23 cellular contexts compared by ENCODE assay signal in the genomic region with DNA sequence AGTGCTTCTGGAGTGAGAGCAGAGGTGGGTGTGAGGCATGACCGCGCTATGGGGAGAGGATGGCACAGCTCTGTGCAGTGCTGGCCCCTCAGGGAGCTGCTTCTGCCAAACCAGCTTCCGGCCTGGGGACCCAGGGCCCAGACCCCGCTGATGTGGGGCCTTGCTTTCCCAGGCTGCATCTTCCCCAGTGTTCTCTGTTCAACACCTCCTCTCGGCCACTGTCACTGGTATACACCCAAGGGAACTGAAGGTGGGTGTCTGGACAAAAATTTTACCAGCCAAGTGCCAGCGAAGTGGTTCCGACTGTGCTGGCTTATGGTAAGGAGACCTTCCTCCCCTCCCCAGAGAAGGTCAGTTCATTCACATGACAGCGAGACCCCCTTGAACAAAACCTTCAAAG. TPM values are rescaled to one million over a fixed set of nuclear protein-coding genes. Genes with fewer than 3 reads are reported as not detected.
A peak's percentile ranks its signal among the peaks of the same experiment; 100 is the strongest.
DNase-seq lines count a peak whose midpoint lies in the region; ATAC-seq and TF ChIP-seq lines count a peak whose summit lies in the region.
"Had no signal": no experiment of that assay in that cellular context is flagged by ENCODE, and none has a peak within 500 bp of the region (broad histone marks: within the 10 kb centered on the region; RNA-seq: fewer than 3 reads in every experiment).

No MANE protein-coding gene starts in this region.

- H2BK15ac ChIP-seq in neuronal stem cell (ENCODE audit: low read length): no peak overlapping the region

- H3K14ac ChIP-seq in neuronal stem cell (ENCODE audit: low read length): peak overlapping the region; percentile 60

- no peak overlapping the region for H2BK120ac ChIP-seq in neuronal stem cell (ENCODE audit: low read depth, low read length)

- ATAC-seq in gastroesophageal sphincter: no peak
- ATAC-seq: A549, GM12878 had no signal

- H3K4me3 ChIP-seq in neuronal stem cell (ENCODE audit: low read length in 2 of 2) (no peak overlapping the region), gastroesophageal sphincter (no peak overlapping the region)
- H3K4me3 ChIP-seq: A549; BLaER1 treated with 17β-estradiol and CSF1 and Interleukin-3, amounts not matched to agents 10 nM and 100 nM; GM12878; HAP-1 had no signal

- no peaks in the 10 kb centered on the region for H3K9me3 ChIP-seq in neuronal stem cell (replicated peaks in 1 of 2; ENCODE audit: control insufficient read depth in 2 of 2, insufficient read depth in 1 of 2, low read depth in 1 of 2, low read length in 2 of 2)
- H3K9me3 ChIP-seq in gastroesophageal sphincter: peaks cover 0 to 13% (median 0%) of the 10 kb centered on the region in 3 donors
- H3K9me3 ChIP-seq: BE2C, HAP-1 had no signal

- H2BK12ac ChIP-seq in neuronal stem cell (ENCODE audit: low read length): no peak overlapping the region

- WGBS in neuronal stem cell (ENCODE audit: extremely low coverage in 2 of 2, insufficient read length in 2 of 2, insufficient replicate concordance in 1 of 2), 2 donors: no CpG with 5 or more reads among the region's 8 CpGs
- WGBS in gastroesophageal sphincter (ENCODE audit: low coverage in 1 of 2), 2 donors: 80% methylated on average over 1 of the region's 8 CpGs; no CpG with 5 or more reads in 1 of the 2 donors

- H3K18ac ChIP-seq in neuronal stem cell (ENCODE audit: low read length): peak overlapping the region; percentile 16

- no peak overlapping the region for H4K91ac ChIP-seq in neuronal stem cell (ENCODE audit: low read depth, low read length, poor library complexity)

- no peak overlapping the region for H3K9ac ChIP-seq in neuronal stem cell (ENCODE audit: low read depth, low read length, poor library complexity)
- H3K9ac ChIP-seq: BLaER1 treated with 17β-estradiol and CSF1 and Interleukin-3, amounts not matched to agents 10 nM and 100 nM had no signal

- H3K4me1 ChIP-seq in neuronal stem cell (ENCODE audit: control insufficient read depth in 2 of 2, insufficient read depth in 1 of 2, low read depth in 1 of 2, low read length in 2 of 2): peaks cover 0 to 15% of the 10 kb centered on the region in 2 donors
- H3K4me1 ChIP-seq in gastroesophageal sphincter: no peaks in the 10 kb centered on the region
- H3K4me1 ChIP-seq: A549, BE2C, HAP-1 had no signal

- no peak for TF ChIP-seq EP300 in gastroesophageal sphincter (IDR thresholded peaks at IDR 0.05)

- TF ChIP-seq CTCF in gastroesophageal sphincter (IDR thresholded peaks at IDR 0.05): no peak

- H4K8ac ChIP-seq in neuronal stem cell (ENCODE audit: low read depth, low read length): no peak overlapping the region

- H3K23ac ChIP-seq in neuronal stem cell (ENCODE audit: low read depth, low read length, poor library complexity): no peak overlapping the region

- H3K36me3 ChIP-seq in neuronal stem cell (replicated peaks in 1 of 2; ENCODE audit: control insufficient read depth in 2 of 2, insufficient read depth in 2 of 2, low read length in 2 of 2) (peaks cover 0 to 4% of the 10 kb centered on the region in 2 donors), gastroesophageal sphincter (no peaks in the 10 kb centered on the region)
- H3K36me3 ChIP-seq: BE2C; BLaER1 treated with 17β-estradiol and CSF1 and Interleukin-3, amounts not matched to agents 10 nM and 100 nM; HAP-1 had no signal

- no peak overlapping the region for H3K4me2 ChIP-seq in neuronal stem cell (ENCODE audit: insufficient read depth, low read length, poor library complexity, severe bottlenecking)
- H3K4me2 ChIP-seq: A549 had no signal

- no peak overlapping the region for H3K4ac ChIP-seq in neuronal stem cell (ENCODE audit: low read length)

- no peak overlapping the region for H2AFZ ChIP-seq in neuronal stem cell (ENCODE audit: low read length)

- TF ChIP-seq POLR2A in gastroesophageal sphincter (IDR thresholded peaks at IDR 0.05): no peak

- DNase-seq in neuronal stem cell (ENCODE audit: low spot score): no peak
- DNase-seq in activated naive CD4-positive, alpha-beta T cell treated with anti-CD3 and anti-CD28 coated beads, Interleukin-2, amount 50 U/mL, for 16 hours: no peak
- no peak for DNase-seq in cortex of kidney (lab: John Stamatoyannopoulos, UW)
- DNase-seq: 8988T; ACHN; AML-193; BE2C; CD4-positive, alpha-beta T cell; CD8-positive, alpha-beta memory T cell; DMS 273 treated with DMSO at 0.1 percent for 48 hours; DMS79; EL; GDM1; GOT3; HFFc6 had no signal

- peaks cover 0 to 28% (median 0%) of the 10 kb centered on the region in 3 experiments for H3K27me3 ChIP-seq in neuronal stem cell (ENCODE audit: control insufficient read depth in 3 of 3, insufficient read depth in 3 of 3, low read depth in 1 of 3, low read length in 3 of 3)
- peaks cover 72% of the 10 kb centered on the region for H3K27me3 ChIP-seq in gastroesophageal sphincter
- H3K27me3 ChIP-seq: BLaER1 treated with 17β-estradiol and CSF1 and Interleukin-3, amounts not matched to agents 10 nM and 100 nM had no signal

- H3K27ac ChIP-seq in cingulate gyrus (ENCODE audit: low read depth, low read length): peak overlapping the region; percentile 5
- no peak overlapping the region for H3K27ac ChIP-seq in neuronal stem cell (replicated peaks; ENCODE audit: low read length)
- H3K27ac ChIP-seq in temporal lobe (ENCODE audit: low read depth, low read length): peak overlapping the region; percentile 44
- H3K27ac ChIP-seq in gastroesophageal sphincter: no peak overlapping the region
- H3K27ac ChIP-seq: A549; BLaER1 treated with 17β-estradiol and CSF1 and Interleukin-3, amounts not matched to agents 10 nM and 100 nM had no signal

- H2AK5ac ChIP-seq in neuronal stem cell (ENCODE audit: low read depth, low read length): no peak overlapping the region

- no peak overlapping the region for H2BK5ac ChIP-seq in neuronal stem cell (ENCODE audit: low read length)

- peaks cover 7% of the 10 kb centered on the region for H3K79me1 ChIP-seq in neuronal stem cell (ENCODE audit: low read depth, low read length)

RNA-seq across cellular contexts. Expression of gene TMEM132B, which starts 58.2 kb away (rescaled TPM):
- polyA plus RNA-seq in neuronal stem cell (2013, experiment 1 of 2): 24.9 TPM
- 26.0 TPM for polyA plus RNA-seq in neuronal stem cell (2013, experiment 2 of 2)
- total RNA-seq in temporal lobe (58.0 TPM), gastroesophageal sphincter (1 to 10 TPM; 1.7 to 3.8 (median 2.9) TPM)
- total RNA-seq: CD4-positive, alpha-beta T cell; CD8-positive, alpha-beta memory T cell had no signal
- polyA plus RNA-seq: CD14-positive monocyte; CD8-positive, alpha-beta memory T cell had no signal

Comparison
In these comparisons a context has a peak if more than half of its experiments do, and no peak if none do; other contexts are left out.
1. H3K27ac ChIP-seq: peak in cingulate gyrus (single experiment) and temporal lobe (single experiment); none in neuronal stem cell (single experiment) and gastroesophageal sphincter (0 of 4).
2. RNA of gene TMEM132B, which starts 58.2 kb away (total RNA-seq): 58.0 TPM in temporal lobe (single experiment); 1.7 to 3.8 TPM in gastroesophageal sphincter; every median in the first group is over 10 times any median in the second.